In genomic region chr17:42704495-42705494, GRCh38 we compare ENCODE assay signal across 1 cellular context.
TF ChIP-seq lines count a peak whose summit lies in the region.

No MANE protein-coding gene starts in this region.

TF ChIP-seq in GM12878, 131 proteins besides CTCF, POLR2A, EP300 and RAD21 (continued from another document):
- TF ChIP-seq ZBTB33 (IDR thresholded peaks at IDR 0.05) (no peak), IRF3 (IDR thresholded peaks at IDR 0.05) (no peak), EZH2 (IDR thresholded peaks at IDR 0.05; ENCODE audit: borderline replicate concordance, control insufficient read depth, low read depth, low read length) (no peak), ESRRA (IDR thresholded peaks at IDR 0.05; ENCODE audit: low read length) (no peak), POLR2AphosphoS5 (IDR thresholded peaks at IDR 0.05; ENCODE audit: low read length) (0 out of 2 replicates have a peak, but pooled peaks have one; percentile 29), ZBTB40 (IDR thresholded peaks at IDR 0.05; ENCODE audit: borderline replicate concordance) (no peak; the same call in 1 of the 2 replicates), ZZZ3 (IDR thresholded peaks at IDR 0.05; ENCODE audit: control insufficient read depth, insufficient read length, low read depth) (no peak)
